Comparison of ENCODE assay signal across 8 cellular contexts in genomic region chr19:6199240-6199983, GRCh38.
A peak's percentile ranks its signal among the peaks of the same experiment; 100 is the strongest.
DNase-seq lines count a peak whose midpoint lies in the region; ATAC-seq and TF ChIP-seq lines count a peak whose summit lies in the region.

No MANE protein-coding gene starts in this region.

- ATAC-seq in GM21528 (IDR thresholded peaks at IDR 0.05; ENCODE audit: low FRiP score, unreplicated experiment): peak; percentile 70

- H3K9me3 Mint-ChIP-seq in IgD-negative memory B cell: no peaks in the 10 kb centered on the region

- H3K4me3 Mint-ChIP-seq in IgD-negative memory B cell: peak overlapping the region; percentile 91 to 98 (median 96)

- peaks cover 6% of the 10 kb centered on the region for H3K36me3 Mint-ChIP-seq in IgD-negative memory B cell

- H3K27ac Mint-ChIP-seq in IgD-negative memory B cell: peak overlapping the region; percentile 93 to 96 (median 95)

- H3K27me3 Mint-ChIP-seq in IgD-negative memory B cell: no peaks in the 10 kb centered on the region

- peak; percentile 99 for DNase-seq in DMS153 (lab: John Stamatoyannopoulos, UW)
- peak; percentile 96 for DNase-seq in OCI-M1 (lab: John Stamatoyannopoulos, UW)
- peak; percentile 100 for DNase-seq in activated T-cell treated with anti-CD3 and anti-CD28 coated beads, Interleukin-2, amount 50 U/mL, for 1 hour
- DNase-seq in erythroblast (lab: John Stamatoyannopoulos, UW): peak; percentile 100
- peak; percentile 99 for DNase-seq in mucosa of gallbladder (ENCODE audit: low spot score)
- peak; percentile 99 for DNase-seq in stimulated activated CD8-positive, alpha-beta memory T cell treated with anti-CD3 and anti-CD28 coated beads, Interleukin-4, amount 100 ng/mL, for 24 hours (ENCODE audit: low read depth)

- peak; percentile 62 for TF ChIP-seq POLR2A in erythroblast (IDR thresholded peaks at IDR 0.05; ENCODE audit: low read length)

- H3K4me1 Mint-ChIP-seq in IgD-negative memory B cell: peaks cover 13 to 21% (median 18%) of the 10 kb centered on the region in 3 donors

Comparison
In these comparisons a context has a peak if more than half of its experiments do, and no peak if none do; other contexts are left out.
1. Peak in every context shown above with its lines: DNase-seq and ATAC-seq.